ENCODE assay signal across 8 cellular contexts in the genomic region with DNA sequence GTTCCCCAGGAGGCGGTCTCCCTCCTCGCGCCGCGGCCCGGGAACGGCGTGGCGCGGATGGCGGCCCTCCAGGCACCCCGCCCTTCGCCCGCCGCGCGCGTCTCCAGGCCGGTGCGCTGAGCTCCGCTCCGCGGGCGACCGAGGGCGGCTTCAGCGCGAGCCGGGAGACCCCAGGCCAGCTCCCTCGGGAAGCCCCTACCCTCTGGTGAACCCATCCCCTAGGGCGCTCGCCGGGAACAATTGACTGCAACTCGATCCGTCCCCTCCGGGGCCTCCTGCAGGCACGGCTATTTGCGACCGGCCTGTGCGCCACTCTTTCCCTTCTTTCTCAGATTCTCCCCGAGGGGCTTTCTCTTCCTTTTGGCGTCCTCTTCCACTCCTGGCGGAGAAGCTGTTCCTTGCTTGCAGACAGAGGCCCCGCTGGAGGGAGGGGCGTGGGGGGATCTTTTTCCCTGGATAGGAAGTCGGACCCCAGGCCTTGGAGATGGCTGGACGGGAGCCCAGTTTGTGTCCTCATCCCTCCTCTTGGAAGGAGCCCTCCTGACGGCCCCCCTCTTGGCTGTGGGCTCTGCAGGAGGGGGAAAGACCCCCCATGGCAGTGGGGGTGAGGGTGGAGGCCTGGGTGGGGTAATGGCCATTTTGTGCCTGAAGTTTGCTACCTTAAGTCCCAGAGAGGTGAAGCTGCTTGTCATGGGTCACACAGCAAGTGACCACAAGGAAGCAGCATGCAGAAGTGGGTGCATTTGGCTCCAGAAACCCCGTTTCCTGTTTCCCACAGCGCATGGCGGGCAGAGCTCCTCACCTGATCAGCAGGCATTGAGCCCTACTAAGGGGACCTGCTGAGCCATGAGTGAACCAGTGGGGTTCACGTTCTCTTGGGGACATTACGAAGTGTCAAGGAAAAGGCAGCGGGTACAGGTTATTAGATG. TPM values are rescaled to one million over a fixed set of nuclear protein-coding genes. Genes with fewer than 3 reads are reported as not detected.
DNase-seq lines count a peak whose midpoint lies in the region; ATAC-seq, FAIRE-seq and TF ChIP-seq lines count a peak whose summit lies in the region.

No MANE protein-coding gene starts in this region.

- peaks cover 0 to 20% of the 10 kb centered on the region in 2 donors for H3K4me1 ChIP-seq in kidney (ENCODE audit: control insufficient read depth in 1 of 2, insufficient read depth in 1 of 2, low read depth in 1 of 2, low read length in 2 of 2)

- H3K4me3 ChIP-seq in WI38 (ENCODE audit: low read depth, low read length) (peak overlapping the region; percentile 90), fibroblast of the aortic adventitia (ENCODE audit: low read depth, low read length) (peak overlapping the region; percentile 85), kidney (ENCODE audit: low read length in 2 of 2) (peak overlapping the region in 1 of 2 donors; percentile 61)

- H3K27ac ChIP-seq in kidney (ENCODE audit: low read depth in 2 of 2, low read length in 2 of 2), result peak overlapping the region in 1 of 2 donors; percentile 32

- FAIRE-seq in kidney (lab: Jason Lieb, UNC), result no peak

- TF ChIP-seq CTCF in WI38 (IDR thresholded peaks at IDR 0.05; ENCODE audit: low read depth, low read length) (no peak), fibroblast of the aortic adventitia (IDR thresholded peaks at IDR 0.05; ENCODE audit: insufficient read depth, low read length) (no peak), kidney (IDR thresholded peaks at IDR 0.05; ENCODE audit: borderline replicate concordance, extremely low read depth, insufficient read depth) (no peak)

- no peaks in the 10 kb centered on the region for H3K9me3 ChIP-seq in kidney (ENCODE audit: control insufficient read depth in 1 of 2, low read length in 2 of 2)

- CTCF ChIA-PET in HEK293T (lab: Yijun Ruan, JAX), result interaction anchor here (0.5 to 1.0 kb wide), 2 partner anchors 35 to 70 kb away, joined by 3 to 4 read pairs; no protein-coding TSS in a partner anchor

- no peaks in the 10 kb centered on the region for H3K36me3 ChIP-seq in kidney (ENCODE audit: control insufficient read depth in 1 of 2, insufficient read depth in 2 of 2, low read length in 2 of 2)

- H3K9ac ChIP-seq in kidney (ENCODE audit: low read length in 2 of 2), result no peak overlapping the region

- ATAC-seq in activated CD4-positive, CD25-positive, alpha-beta regulatory T cell treated with anti-CD3 and anti-CD28 coated beads, Interleukin-2, amount 50 U/mL, for 24 hours, result no peak

- intact Hi-C loops in kidney (cut with DNase I), result no loop called here

- POLR2A ChIA-PET in HEK293T (lab: Yijun Ruan, JAX), result no interaction called here

- DNase-seq in COLO668 (lab: John Stamatoyannopoulos, UW; ENCODE audit: unreplicated experiment) (peak; percentile 53), HEK293T (ENCODE audit: extremely low spot score) (peak; percentile 52), fibroblast of the aortic adventitia (ENCODE audit: low read depth) (no peak), pons (ENCODE audit: low spot score) (peak; percentile 34), kidney (no peak)
- no peak for DNase-seq in stimulated activated CD4-positive, alpha-beta T cell treated with anti-CD3 and anti-CD28 coated beads, Interleukin-4, amount 100 ng/mL, for 4 hours

TF ChIP-seq in HEK293T, 16 proteins besides CTCF, POLR2A, EP300 and RAD21:
- no peak for TF ChIP-seq ZNF384 (IDR thresholded peaks at IDR 0.05)
- no peak for TF ChIP-seq TARDBP (IDR thresholded peaks at IDR 0.05)
- TF ChIP-seq ELF4 (IDR thresholded peaks at IDR 0.05), result no peak
- no peak for TF ChIP-seq CTBP1 (IDR thresholded peaks at IDR 0.05; ENCODE audit: borderline replicate concordance)
- TF ChIP-seq L3MBTL2 (conservative IDR thresholded peaks at IDR 0.05), result no peak
- no peak for TF ChIP-seq NFRKB (IDR thresholded peaks at IDR 0.05)
- TF ChIP-seq SUZ12 (IDR thresholded peaks at IDR 0.05), result no peak
- TF ChIP-seq BHLHE40 (IDR thresholded peaks at IDR 0.05; ENCODE audit: borderline replicate concordance), result no peak
- no peak for TF ChIP-seq FOXM1 (IDR thresholded peaks at IDR 0.05; ENCODE audit: borderline replicate concordance)
- TF ChIP-seq SP1 (IDR thresholded peaks at IDR 0.05), result no peak
- TF ChIP-seq LEF1 (IDR thresholded peaks at IDR 0.05; ENCODE audit: borderline replicate concordance), result no peak
- TF ChIP-seq FOXK2 (IDR thresholded peaks at IDR 0.05), result no peak
- TF ChIP-seq ARNT (IDR thresholded peaks at IDR 0.05), result no peak

RNA-seq across cellular contexts. Expression of a gene that starts 2.3 kb away (rescaled TPM):
- total RNA-seq in fibroblast of the aortic adventitia (ENCODE audit: low replicate concordance), result 105 and 213 TPM in 2 replicates
- 41.8 TPM for total RNA-seq in kidney
- 22.5 TPM for polyA plus RNA-seq in kidney (ENCODE audit: insufficient read depth, low read depth, low replicate concordance)

Comparison
In these comparisons a context has a peak if more than half of its experiments do, and no peak if none do; other contexts are left out.
1. DNase-seq: peak in COLO668 (single experiment), HEK293T (single experiment) and pons (single experiment); none in fibroblast of the aortic adventitia (single experiment), stimulated activated CD4-positive, alpha-beta T cell treated with anti-CD3 and anti-CD28 coated beads, Interleukin-4, amount 100 ng/mL, for 4 hours (0 of 2) and kidney (single experiment).